1 cellular context compared by ENCODE assay signal in the genomic region with DNA sequence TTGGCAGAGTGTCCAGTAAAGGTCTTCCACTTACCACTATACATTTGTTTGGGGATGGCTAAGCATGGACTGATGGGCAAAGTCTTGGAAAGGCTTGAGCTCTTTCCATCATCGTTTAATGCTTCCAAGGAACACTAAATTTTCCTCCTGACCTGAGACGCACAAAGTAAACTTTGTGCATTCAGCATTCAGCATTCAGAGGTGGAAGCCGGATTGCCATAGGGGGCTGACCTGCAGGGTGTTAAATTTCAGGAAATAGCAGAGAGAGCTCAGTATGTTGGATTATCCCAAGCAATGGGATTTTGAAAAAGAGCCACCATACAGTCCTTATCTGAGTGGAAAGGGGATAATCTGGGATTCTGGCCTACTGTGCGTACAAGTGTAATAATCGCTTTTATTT.
TF ChIP-seq lines count a peak whose summit lies in the region.

No MANE protein-coding gene starts in this region.

TF ChIP-seq in H1, 55 proteins besides CTCF, POLR2A, EP300 and RAD21:
- no peak for TF ChIP-seq SAP30 (IDR thresholded peaks at IDR 0.05; ENCODE audit: insufficient read depth, insufficient replicate concordance, low read length)
- TF ChIP-seq POLR2AphosphoS5 (IDR thresholded peaks at IDR 0.05; ENCODE audit: low read depth, low read length): no peak
- no peak for TF ChIP-seq SP4 (IDR thresholded peaks at IDR 0.05; ENCODE audit: low read length)
- no peak for TF ChIP-seq PHF8 (conservative IDR thresholded peaks at IDR 0.05; ENCODE audit: low read depth, low read length)
- TF ChIP-seq NRF1 (IDR thresholded peaks at IDR 0.05; ENCODE audit: low read depth, low read length): no peak
- no peak for TF ChIP-seq EGR1 (IDR thresholded peaks at IDR 0.05; ENCODE audit: borderline replicate concordance, low read depth, low read length)
- TF ChIP-seq CTBP2 (IDR thresholded peaks at IDR 0.05; ENCODE audit: borderline replicate concordance, insufficient read depth, insufficient read length, low read length): no peak
- TF ChIP-seq KDM1A (IDR thresholded peaks at IDR 0.05; ENCODE audit: borderline replicate concordance, low read length): no peak
- no peak for TF ChIP-seq SIN3A (conservative IDR thresholded peaks at IDR 0.05 in 1 of 2, IDR thresholded peaks at IDR 0.05 in 1 of 2; ENCODE audit: low read depth in 1 of 2, low read length in 2 of 2)
- TF ChIP-seq FOSL1 (IDR thresholded peaks at IDR 0.05; ENCODE audit: insufficient read depth, low read depth, low read length): no peak
- no peak for TF ChIP-seq SUZ12 (IDR thresholded peaks at IDR 0.05; ENCODE audit: low read length)
- TF ChIP-seq ZNF274 (IDR thresholded peaks at IDR 0.05; ENCODE audit: borderline replicate concordance, extremely low read depth, low read length): no peak
- no peak for TF ChIP-seq CBX8 (IDR thresholded peaks at IDR 0.05; ENCODE audit: borderline replicate concordance, low read depth, low read length)
